Comparison of ENCODE assay signal across 8 cellular contexts in genomic region chr3:98522538-98523281, GRCh38. TPM values are rescaled to one million over a fixed set of nuclear protein-coding genes. Genes with fewer than 3 reads are reported as not detected.
DNase-seq lines count a peak whose midpoint lies in the region; ATAC-seq lines count a peak whose summit lies in the region.

TSS of gene CLDND1 (minus strand) at chr3:98522902. CDS start at chr3:98521424, 1,478 bp downstream.

- WGBS in mesenchymal stem cell: 2% methylated on average over 17 of the region's 63 CpGs

- H2AK5ac ChIP-seq in mesenchymal stem cell (ENCODE audit: low read length, severe bottlenecking): no peak within 1 kb of the TSS

- H3K36me3 ChIP-seq in NT2/D1 (ENCODE audit: insufficient read depth, insufficient read length, low read length): peaks cover 36% of the 10 kb centered on the region
- no peaks in the 10 kb centered on the region for H3K36me3 ChIP-seq in endocrine pancreas (ENCODE audit: control insufficient read depth, insufficient read depth, low read length)
- peaks cover 0 to 34% of the 10 kb centered on the region in 2 experiments for H3K36me3 ChIP-seq in mesenchymal stem cell (ENCODE audit: control insufficient read depth in 1 of 2, insufficient read depth in 2 of 2, low read depth in 1 of 2, low read length in 2 of 2)

- H3K4me2 ChIP-seq in mesenchymal stem cell (ENCODE audit: low read length, poor library complexity, severe bottlenecking): peak within 1 kb of the TSS; percentile 84

- peaks cover 9% of the 10 kb centered on the region for H3K79me1 ChIP-seq in mesenchymal stem cell (replicated peaks; ENCODE audit: low read length, poor library complexity, severe bottlenecking)

- no peaks in the 10 kb centered on the region for H3K9me3 Mint-ChIP-seq in activated CD8-positive, alpha-beta memory T cell treated with anti-CD3 and anti-CD28 coated beads, Interleukin-2, amount 10 ng/mL, durations not matched to agents 7 days and 5 days (ENCODE audit: low read depth)

- H3K4me1 ChIP-seq in NT2/D1 (ENCODE audit: insufficient read depth, insufficient read length): no peaks in the 10 kb centered on the region
- peaks cover 9% of the 10 kb centered on the region for H3K4me1 ChIP-seq in endocrine pancreas (ENCODE audit: control insufficient read depth, insufficient read depth, low read length)
- no peaks in the 10 kb centered on the region for H3K4me1 ChIP-seq in mesenchymal stem cell (ENCODE audit: control insufficient read depth, insufficient read depth, low read depth, low read length)

- peaks cover 82% of the 10 kb centered on the region for H3K36me3 Mint-ChIP-seq in activated CD8-positive, alpha-beta memory T cell treated with anti-CD3 and anti-CD28 coated beads, Interleukin-2, amount 10 ng/mL, durations not matched to agents 7 days and 5 days

- peak within 1 kb of the TSS; percentile 94 for H4K8ac ChIP-seq in mesenchymal stem cell (ENCODE audit: low read length)

- peak within 1 kb of the TSS; percentile 93 for H3K27ac Mint-ChIP-seq in activated CD8-positive, alpha-beta memory T cell treated with anti-CD3 and anti-CD28 coated beads, Interleukin-2, amount 10 ng/mL, durations not matched to agents 7 days and 5 days

- no peaks in the 10 kb centered on the region for H3K27me3 ChIP-seq in NT2/D1 (ENCODE audit: insufficient read depth, insufficient read length)
- no peaks in the 10 kb centered on the region for H3K27me3 ChIP-seq in endocrine pancreas (ENCODE audit: control insufficient read depth, insufficient read depth, low read length)
- H3K27me3 ChIP-seq in mesenchymal stem cell (ENCODE audit: control insufficient read depth in 1 of 2, insufficient read depth in 1 of 2, low read length in 2 of 2): no peaks in the 10 kb centered on the region

- peak within 1 kb of the TSS; percentile 95 for H4K91ac ChIP-seq in mesenchymal stem cell (ENCODE audit: low read length)

- H3K18ac ChIP-seq in mesenchymal stem cell (ENCODE audit: low read depth in 1 of 2, low read length in 2 of 2): peak within 1 kb of the TSS; percentile 90 to 91

- H3K4me3 Mint-ChIP-seq in activated CD8-positive, alpha-beta memory T cell treated with anti-CD3 and anti-CD28 coated beads, Interleukin-2, amount 10 ng/mL, durations not matched to agents 7 days and 5 days: peak within 1 kb of the TSS; percentile 96

- H3K9me3 ChIP-seq in NT2/D1 (ENCODE audit: insufficient read depth, low read length): no peaks in the 10 kb centered on the region
- H3K9me3 ChIP-seq in endocrine pancreas (ENCODE audit: control insufficient read depth, low read length): no peaks in the 10 kb centered on the region
- H3K9me3 ChIP-seq in mesenchymal stem cell (ENCODE audit: control insufficient read depth, low read length): no peaks in the 10 kb centered on the region

- CTCF ChIA-PET in activated CD8-positive, alpha-beta memory T cell treated with anti-CD3 and anti-CD28 coated beads, Interleukin-2, amount 10 ng/mL, durations not matched to agents 7 days and 5 days (lab: Charles Lee): interaction anchor here (0.7 to 2.1 kb wide), 17 partner anchors 10 to 483 kb away, joined by 3 to 9 read pairs (median 3); no protein-coding TSS in a partner anchor

- H3K14ac ChIP-seq in mesenchymal stem cell (ENCODE audit: low read length in 2 of 2): peak within 1 kb of the TSS in 1 of 2 experiments; percentile 89

- H3K27ac ChIP-seq in mesenchymal stem cell (ENCODE audit: low read length, poor library complexity, severe bottlenecking): peak within 1 kb of the TSS; percentile 72

- H2BK15ac ChIP-seq in mesenchymal stem cell (ENCODE audit: low read depth, poor library complexity, severe bottlenecking): peak within 1 kb of the TSS; percentile 80

- peak within 1 kb of the TSS in 1 of 2 experiments; percentile 89 for H3K23ac ChIP-seq in mesenchymal stem cell (ENCODE audit: low read length in 2 of 2)

- DNase-seq in COR-L47 (lab: John Stamatoyannopoulos, UW): peak; percentile 90
- DNase-seq in HUDEP-2 (lab: John Stamatoyannopoulos, UW; ENCODE audit: unreplicated experiment in 76 of 76): peak; percentile 26 to 96 (median 92)
- peak; percentile 93 for DNase-seq in NT2/D1 (ENCODE audit: low read depth, low spot score)
- peak; percentile 98 for DNase-seq in activated CD8-positive, alpha-beta memory T cell treated with anti-CD3 and anti-CD28 coated beads, Interleukin-2, amount 10 ng/mL, durations not matched to agents 7 days and 5 days
- peak; percentile 97 for DNase-seq in mesenchymal stem cell
- peak; percentile 94 for DNase-seq in stimulated activated CD8-positive, alpha-beta memory T cell treated with anti-CD3 and anti-CD28 coated beads, Interleukin-12 subunit alpha, Interleukin-12 subunit beta, amount 100 ng/mL, for 4 hours (ENCODE audit: low read depth)

- ATAC-seq in GM21381 (IDR thresholded peaks at IDR 0.05; ENCODE audit: unreplicated experiment): peak; percentile 86
- peak; percentile 93 for ATAC-seq in activated CD8-positive, alpha-beta memory T cell treated with anti-CD3 and anti-CD28 coated beads, Interleukin-2, amount 10 ng/mL, durations not matched to agents 7 days and 5 days

- no peaks in the 10 kb centered on the region for H3K27me3 Mint-ChIP-seq in activated CD8-positive, alpha-beta memory T cell treated with anti-CD3 and anti-CD28 coated beads, Interleukin-2, amount 10 ng/mL, durations not matched to agents 7 days and 5 days

- H3K4ac ChIP-seq in mesenchymal stem cell (ENCODE audit: low read depth in 1 of 2, low read length in 2 of 2): peak within 1 kb of the TSS in 1 of 2 experiments; percentile 85

- H3K4me3 ChIP-seq in NT2/D1 (ENCODE audit: insufficient read length, low read depth) (peak within 1 kb of the TSS; percentile 70), endocrine pancreas (ENCODE audit: control insufficient read depth, insufficient read depth, low read length) (peak within 1 kb of the TSS; percentile 98), mesenchymal stem cell (ENCODE audit: insufficient read depth in 1 of 2, low read depth in 1 of 2, low read length in 2 of 2) (peak within 1 kb of the TSS; percentile 95 to 96)

- H2BK120ac ChIP-seq in mesenchymal stem cell (ENCODE audit: low read depth, low read length): peak within 1 kb of the TSS; percentile 92

- H2AFZ ChIP-seq in mesenchymal stem cell (ENCODE audit: low read depth, low read length): peak within 1 kb of the TSS; percentile 84

- H3K4me1 Mint-ChIP-seq in activated CD8-positive, alpha-beta memory T cell treated with anti-CD3 and anti-CD28 coated beads, Interleukin-2, amount 10 ng/mL, durations not matched to agents 7 days and 5 days: peaks cover 67% of the 10 kb centered on the region

- H2BK5ac ChIP-seq in mesenchymal stem cell (ENCODE audit: low read depth, low read length, poor library complexity, severe bottlenecking): peak within 1 kb of the TSS; percentile 91

- H3K9ac ChIP-seq in NT2/D1 (ENCODE audit: insufficient read length, low read depth) (peak within 1 kb of the TSS; percentile 58), endocrine pancreas (ENCODE audit: control insufficient read depth, insufficient read depth, low read length) (peak within 1 kb of the TSS; percentile 90), mesenchymal stem cell (ENCODE audit: low read length) (peak within 1 kb of the TSS; percentile 97)

- H2BK12ac ChIP-seq in mesenchymal stem cell (ENCODE audit: low read length in 2 of 2): no peak within 1 kb of the TSS

RNA-seq across cellular contexts. Expression of gene CLDND1, which starts in this region (rescaled TPM):
- 100 to 1,000 TPM; 514 to 528 TPM for total RNA-seq in activated CD8-positive, alpha-beta memory T cell treated with anti-CD3 and anti-CD28 coated beads, Interleukin-2, amount 10 ng/mL, durations not matched to agents 7 days and 5 days
- polyA plus RNA-seq in mesenchymal stem cell (2013, experiment 1 of 2): 112 TPM
- polyA plus RNA-seq in mesenchymal stem cell (2013, experiment 2 of 2): 120 TPM

Comparison
In these comparisons a context has a peak if more than half of its experiments do, and no peak if none do; other contexts are left out.
1. Peak in every context shown above with its lines: DNase-seq, ATAC-seq, H3K4me3 ChIP-seq and H3K27ac ChIP-seq.